ENCODE assay signal across 12 cellular contexts in genomic region chr17:35214192-35214591, GRCh38. TPM values are rescaled to one million over a fixed set of nuclear protein-coding genes. Genes with fewer than 3 reads are reported as not detected.
DNase-seq lines count a peak whose midpoint lies in the region; ATAC-seq and TF ChIP-seq lines count a peak whose summit lies in the region.
"Had no signal": no experiment of that assay in that cellular context is flagged by ENCODE, and none has a peak within 500 bp of the region (broad histone marks: within the 10 kb centered on the region; RNA-seq: fewer than 3 reads in every experiment).

No MANE protein-coding gene starts in this region.

- no peak for ATAC-seq in GM18505 (IDR thresholded peaks at IDR 0.05; ENCODE audit: unreplicated experiment)

- H3K36me3 Mint-ChIP-seq in activated CD4-positive, alpha-beta T cell treated with anti-CD3 and anti-CD28 coated beads, Interleukin-2, amount 10 ng/mL, durations not matched to agents 24 days and 14 days (ENCODE audit: low read depth): peaks cover 15% of the 10 kb centered on the region
- H3K36me3 Mint-ChIP-seq in activated naive CD4-positive, alpha-beta T cell treated with anti-CD3 and anti-CD28 coated beads, Interleukin-2, amount 50 U/mL, for 24 hours: peaks cover 2% of the 10 kb centered on the region

- peak overlapping the region; percentile 49; the same call in 1 of the 2 replicates for H3K9ac ChIP-seq in OCI-LY3 (ENCODE audit: low read length)
- H3K9ac ChIP-seq in skeletal muscle tissue (ENCODE audit: low read depth in 1 of 3, low read length in 3 of 3): no peak overlapping the region

- peak overlapping the region; percentile 80 for H3K4me3 Mint-ChIP-seq in activated CD4-positive, alpha-beta T cell treated with anti-CD3 and anti-CD28 coated beads, Interleukin-2, amount 10 ng/mL, durations not matched to agents 24 days and 14 days
- peak overlapping the region; percentile 63 for H3K4me3 Mint-ChIP-seq in activated naive CD4-positive, alpha-beta T cell treated with anti-CD3 and anti-CD28 coated beads, Interleukin-2, amount 50 U/mL, for 24 hours

- H3K9me3 ChIP-seq in OCI-LY3 (ENCODE audit: insufficient read depth, low read length) (no peaks in the 10 kb centered on the region), skeletal muscle tissue (ENCODE audit: control insufficient read depth in 3 of 3, low read length in 3 of 3) (no peaks in the 10 kb centered on the region)

- no peak for TF ChIP-seq POLR2A in GM18505 (IDR thresholded peaks at IDR 0.05; ENCODE audit: borderline replicate concordance, extremely low read depth, insufficient read depth, insufficient read length)

- H3K4me1 ChIP-seq in OCI-LY3 (ENCODE audit: low read length) (peaks cover 46% of the 10 kb centered on the region), skeletal muscle tissue (ENCODE audit: control insufficient read depth in 3 of 3, insufficient read depth in 3 of 3, low read length in 3 of 3) (no peaks in the 10 kb centered on the region)

- no peak for TF ChIP-seq CTCF in OCI-LY3 (IDR thresholded peaks at IDR 0.05; ENCODE audit: low read depth, low read length)

- intact Hi-C loops in activated CD4-positive, alpha-beta T cell treated with anti-CD3 and anti-CD28 coated beads, Interleukin-2, amount 10 ng/mL, durations not matched to agents 24 days and 14 days (cut with micrococcal nuclease): loop anchor here (1.0 to 2.0 kb wide), 5 partner anchors 24 to 323 kb away; partner anchors contain the start of genes NLE1, SLFN12L and SLFN13

- H3K27me3 ChIP-seq in OCI-LY3 (ENCODE audit: low read depth, low read length) (no peaks in the 10 kb centered on the region), skeletal muscle tissue (ENCODE audit: control insufficient read depth in 3 of 3, insufficient read depth in 3 of 3, low read length in 3 of 3) (peaks cover 0 to 2% (median 0%) of the 10 kb centered on the region in 3 donors)

- H2AFZ ChIP-seq in OCI-LY3 (ENCODE audit: low read depth, low read length): peak overlapping the region; percentile 23; the same call in 1 of the 2 replicates

- H3K4me3 ChIP-seq in OCI-LY3 (ENCODE audit: low read length): peak overlapping the region; percentile 45
- no peak overlapping the region for H3K4me3 ChIP-seq in skeletal muscle tissue (ENCODE audit: low read length in 3 of 3)

- peaks cover 73% of the 10 kb centered on the region for H3K4me1 Mint-ChIP-seq in activated CD4-positive, alpha-beta T cell treated with anti-CD3 and anti-CD28 coated beads, Interleukin-2, amount 10 ng/mL, durations not matched to agents 24 days and 14 days
- H3K4me1 Mint-ChIP-seq in activated naive CD4-positive, alpha-beta T cell treated with anti-CD3 and anti-CD28 coated beads, Interleukin-2, amount 50 U/mL, for 24 hours: peaks cover 92% of the 10 kb centered on the region

- no peaks in the 10 kb centered on the region for H4K20me1 ChIP-seq in OCI-LY3 (ENCODE audit: insufficient read depth, low read length)

- H3K36me3 ChIP-seq in OCI-LY3 (replicated peaks; ENCODE audit: low read depth, low read length): no peaks in the 10 kb centered on the region
- H3K36me3 ChIP-seq in skeletal muscle tissue (ENCODE audit: control insufficient read depth in 3 of 3, insufficient read depth in 3 of 3, low read length in 3 of 3): no peaks in the 10 kb centered on the region

- peaks cover 18% of the 10 kb centered on the region for H3K9me3 Mint-ChIP-seq in activated CD4-positive, alpha-beta T cell treated with anti-CD3 and anti-CD28 coated beads, Interleukin-2, amount 10 ng/mL, durations not matched to agents 24 days and 14 days
- peaks cover 5% of the 10 kb centered on the region for H3K9me3 Mint-ChIP-seq in activated naive CD4-positive, alpha-beta T cell treated with anti-CD3 and anti-CD28 coated beads, Interleukin-2, amount 50 U/mL, for 24 hours

- no peaks in the 10 kb centered on the region for H3K27me3 Mint-ChIP-seq in activated CD4-positive, alpha-beta T cell treated with anti-CD3 and anti-CD28 coated beads, Interleukin-2, amount 10 ng/mL, durations not matched to agents 24 days and 14 days
- H3K27me3 Mint-ChIP-seq in activated naive CD4-positive, alpha-beta T cell treated with anti-CD3 and anti-CD28 coated beads, Interleukin-2, amount 50 U/mL, for 24 hours: no peaks in the 10 kb centered on the region

- DNase-seq in activated CD4-positive, alpha-beta T cell treated with anti-CD3 and anti-CD28 coated beads, Interleukin-2, amount 10 ng/mL, durations not matched to agents 24 days and 14 days: peak; percentile 89
- DNase-seq in activated CD4-positive, alpha-beta T cell treated with anti-CD3 and anti-CD28 coated beads for 1 hour: no peak
- DNase-seq in cerebellar nuclear complex (lab: John Stamatoyannopoulos, UW): no peak
- DNase-seq in SKM-1 (lab: John Stamatoyannopoulos, UW; ENCODE audit: unreplicated experiment): no peak
- DNase-seq: DMS79, MM.1S, NCI-H226, SHP77 had no signal

- H3K27ac ChIP-seq in OCI-LY3 (ENCODE audit: low read length) (peak overlapping the region; percentile 86), skeletal muscle tissue (ENCODE audit: low read depth, low read length) (peak overlapping the region; percentile 62)

- no peaks in the 10 kb centered on the region for H3K79me2 ChIP-seq in OCI-LY3 (ENCODE audit: low read length)

- peak overlapping the region; percentile 63 for H3K4me2 ChIP-seq in OCI-LY3 (ENCODE audit: low read length)

- peak overlapping the region; percentile 90 for H3K27ac Mint-ChIP-seq in activated CD4-positive, alpha-beta T cell treated with anti-CD3 and anti-CD28 coated beads, Interleukin-2, amount 10 ng/mL, durations not matched to agents 24 days and 14 days
- peak overlapping the region; percentile 82 for H3K27ac Mint-ChIP-seq in activated naive CD4-positive, alpha-beta T cell treated with anti-CD3 and anti-CD28 coated beads, Interleukin-2, amount 50 U/mL, for 24 hours

RNA-seq across cellular contexts. Expression of gene SLC35G3, which starts 20.0 kb away (rescaled TPM):
- total RNA-seq in activated CD4-positive, alpha-beta T cell treated with anti-CD3 and anti-CD28 coated beads, Interleukin-2, amount 10 ng/mL, durations not matched to agents 24 days and 14 days: 0.09 TPM in 1 of 2 replicates, not detected in the other
- total RNA-seq in skeletal muscle tissue: not detected

RNA-seq across cellular contexts. Expression of gene SLFN5, which starts 28.7 kb away (rescaled TPM):
- 6.9 and 8.9 TPM in 2 replicates for total RNA-seq in activated CD4-positive, alpha-beta T cell treated with anti-CD3 and anti-CD28 coated beads, Interleukin-2, amount 10 ng/mL, durations not matched to agents 24 days and 14 days
- total RNA-seq in skeletal muscle tissue: 6.3 TPM
